ENCODE assay signal across 1 cellular context in the genomic region with DNA sequence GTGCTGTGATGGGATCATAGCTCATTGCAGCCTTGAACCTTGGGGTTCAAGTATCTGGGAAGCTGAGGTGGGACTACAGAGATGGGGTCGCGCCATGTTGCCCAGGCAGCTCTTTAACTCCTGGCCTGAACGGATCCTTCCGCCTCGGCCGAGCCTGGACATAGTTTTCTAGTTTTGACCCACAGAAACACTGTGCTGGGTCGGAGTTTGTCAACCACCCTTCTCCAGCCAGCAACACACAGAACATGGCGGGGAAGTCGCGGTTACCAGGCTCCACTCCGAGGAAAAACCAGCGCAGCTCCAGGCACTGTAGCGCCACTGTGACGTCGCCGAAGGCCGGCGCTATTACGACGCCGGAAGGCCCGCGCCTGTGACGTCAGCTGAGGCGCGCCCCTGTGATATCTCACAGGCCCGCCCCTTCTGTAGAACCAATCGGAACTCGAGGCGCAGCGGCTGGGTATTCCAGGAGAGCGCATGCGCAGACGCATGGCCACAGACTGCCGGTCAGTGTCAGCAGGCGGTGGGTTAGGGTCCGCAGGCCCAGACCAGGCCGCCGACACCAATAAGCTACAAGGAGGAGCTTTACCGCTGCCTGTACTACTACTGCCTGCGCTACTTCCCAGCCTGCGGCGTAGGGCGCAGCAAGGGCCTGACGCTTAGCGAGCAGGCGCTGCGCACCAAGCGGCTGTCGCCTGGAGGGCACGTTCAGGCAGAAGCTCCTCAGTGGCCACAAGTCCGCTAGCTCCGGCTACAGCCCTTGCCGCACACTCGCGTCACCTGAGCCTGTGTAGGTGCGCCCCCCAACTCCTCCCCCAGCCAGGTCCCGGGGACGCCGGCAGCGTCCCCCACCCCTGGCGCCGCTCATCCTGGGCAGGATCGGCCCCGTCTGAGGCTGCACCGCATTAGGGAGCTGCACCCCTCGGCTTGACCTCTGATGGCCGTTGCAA.
TF ChIP-seq lines count a peak whose summit lies in the region.

No MANE protein-coding gene starts in this region.

TF ChIP-seq in K562, 482 proteins besides CTCF, POLR2A, EP300 and RAD21 (continued from another document and continues in another):
- TF ChIP-seq, protein P1, sequence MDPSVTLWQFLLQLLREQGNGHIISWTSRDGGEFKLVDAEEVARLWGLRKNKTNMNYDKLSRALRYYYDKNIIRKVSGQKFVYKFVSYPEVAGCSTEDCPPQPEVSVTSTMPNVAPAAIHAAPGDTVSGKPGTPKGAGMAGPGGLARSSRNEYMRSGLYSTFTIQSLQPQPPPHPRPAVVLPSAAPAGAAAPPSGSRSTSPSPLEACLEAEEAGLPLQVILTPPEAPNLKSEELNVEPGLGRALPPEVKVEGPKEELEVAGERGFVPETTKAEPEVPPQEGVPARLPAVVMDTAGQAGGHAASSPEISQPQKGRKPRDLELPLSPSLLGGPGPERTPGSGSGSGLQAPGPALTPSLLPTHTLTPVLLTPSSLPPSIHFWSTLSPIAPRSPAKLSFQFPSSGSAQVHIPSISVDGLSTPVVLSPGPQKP (CRISPR knock-in tag; IDR thresholded peaks at IDR 0.05): no peak
- no peak for TF ChIP-seq RBM34 (IDR thresholded peaks at IDR 0.05; ENCODE audit: borderline replicate concordance, insufficient read depth, low read length)
- TF ChIP-seq CREM (IDR thresholded peaks at IDR 0.05; ENCODE audit: low read depth): peak; percentile 100
- peak; percentile 84 for TF ChIP-seq POLR2AphosphoS5 (IDR thresholded peaks at IDR 0.05; ENCODE audit: control insufficient read depth, insufficient read depth, low read depth, low read length)
- TF ChIP-seq, protein P2, sequence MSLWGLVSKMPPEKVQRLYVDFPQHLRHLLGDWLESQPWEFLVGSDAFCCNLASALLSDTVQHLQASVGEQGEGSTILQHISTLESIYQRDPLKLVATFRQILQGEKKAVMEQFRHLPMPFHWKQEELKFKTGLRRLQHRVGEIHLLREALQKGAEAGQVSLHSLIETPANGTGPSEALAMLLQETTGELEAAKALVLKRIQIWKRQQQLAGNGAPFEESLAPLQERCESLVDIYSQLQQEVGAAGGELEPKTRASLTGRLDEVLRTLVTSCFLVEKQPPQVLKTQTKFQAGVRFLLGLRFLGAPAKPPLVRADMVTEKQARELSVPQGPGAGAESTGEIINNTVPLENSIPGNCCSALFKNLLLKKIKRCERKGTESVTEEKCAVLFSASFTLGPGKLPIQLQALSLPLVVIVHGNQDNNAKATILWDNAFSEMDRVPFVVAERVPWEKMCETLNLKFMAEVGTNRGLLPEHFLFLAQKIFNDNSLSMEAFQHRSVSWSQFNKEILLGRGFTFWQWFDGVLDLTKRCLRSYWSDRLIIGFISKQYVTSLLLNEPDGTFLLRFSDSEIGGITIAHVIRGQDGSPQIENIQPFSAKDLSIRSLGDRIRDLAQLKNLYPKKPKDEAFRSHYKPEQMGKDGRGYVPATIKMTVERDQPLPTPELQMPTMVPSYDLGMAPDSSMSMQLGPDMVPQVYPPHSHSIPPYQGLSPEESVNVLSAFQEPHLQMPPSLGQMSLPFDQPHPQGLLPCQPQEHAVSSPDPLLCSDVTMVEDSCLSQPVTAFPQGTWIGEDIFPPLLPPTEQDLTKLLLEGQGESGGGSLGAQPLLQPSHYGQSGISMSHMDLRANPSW (CRISPR knock-in tag; IDR thresholded peaks at IDR 0.05): peak; percentile 42; the same call in 1 of the 2 replicates
- no peak for TF ChIP-seq SMAD2 (IDR thresholded peaks at IDR 0.05; ENCODE audit: low read depth, low read length)
- TF ChIP-seq ZNF584 (CRISPR knock-in tag; IDR thresholded peaks at IDR 0.05; ENCODE audit: low read depth): no peak
- TF ChIP-seq BDP1 (IDR thresholded peaks at IDR 0.05; ENCODE audit: insufficient read depth, insufficient read length): no peak
- TF ChIP-seq HMGXB4 (CRISPR knock-in tag; IDR thresholded peaks at IDR 0.05): 0 out of 2 replicates have a peak, but pooled peaks have one; percentile 71
- TF ChIP-seq FIP1L1 (IDR thresholded peaks at IDR 0.05; ENCODE audit: low read depth, low read length, poor library complexity, severe bottlenecking): peak; percentile 41
- TF ChIP-seq ZNF655 (CRISPR knock-in tag; IDR thresholded peaks at IDR 0.05): no peak
- no peak for TF ChIP-seq HLTF (IDR thresholded peaks at IDR 0.05)
- TF ChIP-seq, protein P3, sequence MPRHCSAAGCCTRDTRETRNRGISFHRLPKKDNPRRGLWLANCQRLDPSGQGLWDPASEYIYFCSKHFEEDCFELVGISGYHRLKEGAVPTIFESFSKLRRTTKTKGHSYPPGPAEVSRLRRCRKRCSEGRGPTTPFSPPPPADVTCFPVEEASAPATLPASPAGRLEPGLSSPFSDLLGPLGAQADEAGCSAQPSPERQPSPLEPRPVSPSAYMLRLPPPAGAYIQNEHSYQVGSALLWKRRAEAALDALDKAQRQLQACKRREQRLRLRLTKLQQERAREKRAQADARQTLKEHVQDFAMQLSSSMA (CRISPR knock-in tag; IDR thresholded peaks at IDR 0.05): 0 out of 2 replicates have a peak, but pooled peaks have one; percentile 30
- no peak for TF ChIP-seq MEF2A (IDR thresholded peaks at IDR 0.05; ENCODE audit: control insufficient read depth, low read depth, low read length)
- no peak for TF ChIP-seq STAG1 (CRISPR knock-in tag; IDR thresholded peaks at IDR 0.05; ENCODE audit: borderline replicate concordance)
- peak in 1 of 2 experiments; percentile 97; a peak in 2 of 4 replicates for TF ChIP-seq TBL1XR1 (IDR thresholded peaks at IDR 0.05; ENCODE audit: low read length in 2 of 2)
- TF ChIP-seq, protein P4, sequence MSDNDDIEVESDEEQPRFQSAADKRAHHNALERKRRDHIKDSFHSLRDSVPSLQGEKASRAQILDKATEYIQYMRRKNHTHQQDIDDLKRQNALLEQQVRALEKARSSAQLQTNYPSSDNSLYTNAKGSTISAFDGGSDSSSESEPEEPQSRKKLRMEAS (CRISPR knock-in tag; IDR thresholded peaks at IDR 0.05): peak; percentile 85
- TF ChIP-seq ETV5 (CRISPR knock-in tag; IDR thresholded peaks at IDR 0.05; ENCODE audit: low read depth): peak; percentile 76; the same call in 1 of the 2 replicates
- peak; percentile 67; the same call in 1 of the 2 replicates for TF ChIP-seq GTF2F1 (IDR thresholded peaks at IDR 0.05; ENCODE audit: low read depth, low read length)
- no peak for TF ChIP-seq NCOR1 (IDR thresholded peaks at IDR 0.05)
- TF ChIP-seq ZNF175 (CRISPR knock-in tag; IDR thresholded peaks at IDR 0.05; ENCODE audit: low read depth): no peak
- TF ChIP-seq, protein P5, sequence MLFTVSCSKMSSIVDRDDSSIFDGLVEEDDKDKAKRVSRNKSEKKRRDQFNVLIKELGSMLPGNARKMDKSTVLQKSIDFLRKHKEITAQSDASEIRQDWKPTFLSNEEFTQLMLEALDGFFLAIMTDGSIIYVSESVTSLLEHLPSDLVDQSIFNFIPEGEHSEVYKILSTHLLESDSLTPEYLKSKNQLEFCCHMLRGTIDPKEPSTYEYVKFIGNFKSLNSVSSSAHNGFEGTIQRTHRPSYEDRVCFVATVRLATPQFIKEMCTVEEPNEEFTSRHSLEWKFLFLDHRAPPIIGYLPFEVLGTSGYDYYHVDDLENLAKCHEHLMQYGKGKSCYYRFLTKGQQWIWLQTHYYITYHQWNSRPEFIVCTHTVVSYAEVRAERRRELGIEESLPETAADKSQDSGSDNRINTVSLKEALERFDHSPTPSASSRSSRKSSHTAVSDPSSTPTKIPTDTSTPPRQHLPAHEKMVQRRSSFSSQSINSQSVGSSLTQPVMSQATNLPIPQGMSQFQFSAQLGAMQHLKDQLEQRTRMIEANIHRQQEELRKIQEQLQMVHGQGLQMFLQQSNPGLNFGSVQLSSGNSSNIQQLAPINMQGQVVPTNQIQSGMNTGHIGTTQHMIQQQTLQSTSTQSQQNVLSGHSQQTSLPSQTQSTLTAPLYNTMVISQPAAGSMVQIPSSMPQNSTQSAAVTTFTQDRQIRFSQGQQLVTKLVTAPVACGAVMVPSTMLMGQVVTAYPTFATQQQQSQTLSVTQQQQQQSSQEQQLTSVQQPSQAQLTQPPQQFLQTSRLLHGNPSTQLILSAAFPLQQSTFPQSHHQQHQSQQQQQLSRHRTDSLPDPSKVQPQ (CRISPR knock-in tag; IDR thresholded peaks at IDR 0.05; ENCODE audit: borderline replicate concordance): no peak
- TF ChIP-seq HNRNPL (IDR thresholded peaks at IDR 0.05; ENCODE audit: low read depth, low read length): no peak
- no peak for TF ChIP-seq RBM14 (IDR thresholded peaks at IDR 0.05; ENCODE audit: borderline replicate concordance, insufficient read depth, low read depth, low read length)
- TF ChIP-seq ZNF830 (CRISPR knock-in tag; IDR thresholded peaks at IDR 0.05): no peak
- TF ChIP-seq ZFP36 (IDR thresholded peaks at IDR 0.05; ENCODE audit: low read depth, low read length, partially characterized antibody): peak; percentile 18
- peak; percentile 78; the same call in 1 of the 2 replicates for TF ChIP-seq RNF2 (IDR thresholded peaks at IDR 0.05)
- TF ChIP-seq, protein P6, sequence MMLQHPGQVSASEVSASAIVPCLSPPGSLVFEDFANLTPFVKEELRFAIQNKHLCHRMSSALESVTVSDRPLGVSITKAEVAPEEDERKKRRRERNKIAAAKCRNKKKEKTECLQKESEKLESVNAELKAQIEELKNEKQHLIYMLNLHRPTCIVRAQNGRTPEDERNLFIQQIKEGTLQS (IDR thresholded peaks at IDR 0.05): peak; percentile 77
- TF ChIP-seq, protein P6 (CRISPR knock-in tag; conservative IDR thresholded peaks at IDR 0.05): peak; percentile 72; the same call in 1 of the 2 replicates
- TF ChIP-seq L3MBTL2 (IDR thresholded peaks at IDR 0.05): peak; percentile 92
- TF ChIP-seq POU5F1 (IDR thresholded peaks at IDR 0.05; ENCODE audit: borderline replicate concordance, low read depth, low read length, partially characterized antibody): no peak
- TF ChIP-seq, protein P7, sequence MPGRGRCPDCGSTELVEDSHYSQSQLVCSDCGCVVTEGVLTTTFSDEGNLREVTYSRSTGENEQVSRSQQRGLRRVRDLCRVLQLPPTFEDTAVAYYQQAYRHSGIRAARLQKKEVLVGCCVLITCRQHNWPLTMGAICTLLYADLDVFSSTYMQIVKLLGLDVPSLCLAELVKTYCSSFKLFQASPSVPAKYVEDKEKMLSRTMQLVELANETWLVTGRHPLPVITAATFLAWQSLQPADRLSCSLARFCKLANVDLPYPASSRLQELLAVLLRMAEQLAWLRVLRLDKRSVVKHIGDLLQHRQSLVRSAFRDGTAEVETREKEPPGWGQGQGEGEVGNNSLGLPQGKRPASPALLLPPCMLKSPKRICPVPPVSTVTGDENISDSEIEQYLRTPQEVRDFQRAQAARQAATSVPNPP (IDR thresholded peaks at IDR 0.05; ENCODE audit: borderline replicate concordance, insufficient read depth, insufficient read length): no peak
- no peak for TF ChIP-seq NEUROD1 (IDR thresholded peaks at IDR 0.05; ENCODE audit: borderline replicate concordance, low read depth, low read length, partially characterized antibody)
- TF ChIP-seq TSHZ1 (CRISPR knock-in tag; IDR thresholded peaks at IDR 0.05): no peak
- TF ChIP-seq FOSL1 (tag; conservative IDR thresholded peaks at IDR 0.05): peak; percentile 63
